22 cellular contexts compared by ENCODE assay signal in genomic region chr20:10978019-10978702, GRCh38.
A peak's percentile ranks its signal among the peaks of the same experiment; 100 is the strongest.
DNase-seq lines count a peak whose midpoint lies in the region; ATAC-seq, FAIRE-seq and TF ChIP-seq lines count a peak whose summit lies in the region.
"Had no signal": no experiment of that assay in that cellular context is flagged by ENCODE, and none has a peak within 500 bp of the region (broad histone marks: within the 10 kb centered on the region; RNA-seq: fewer than 3 reads in every experiment).

No MANE protein-coding gene starts in this region.

- no peaks in the 10 kb centered on the region for H3K9me3 Mint-ChIP-seq in nephron progenitor cell
- no peaks in the 10 kb centered on the region for H3K9me3 Mint-ChIP-seq in activated T-helper 1 cell treated with anti-CD3 and anti-CD28 coated beads, Interleukin-12 subunit alpha, Interleukin-12 subunit beta, Interleukin-2, Interleukin-4 antibody, amounts not matched to agents 30 ng/mL and 10 ng/mL and 1 ng/mL, durations not matched to agents 14 hours and 24 hours and 36 hours

- DNase-seq in NCI-H446 treated with DMSO at 0.1 percent for 48 hours (lab: John Stamatoyannopoulos, UW), result peak; percentile 30
- DNase-seq in bronchial epithelial cell (ENCODE audit: low read depth), result no peak
- DNase-seq in nephron progenitor cell, result no peak
- DNase-seq in tibial artery, result no peak
- no peak for DNase-seq in left ventricle myocardium superior
- DNase-seq in activated T-helper 1 cell treated with anti-CD3 and anti-CD28 coated beads, Interleukin-12 subunit alpha, Interleukin-12 subunit beta, Interleukin-2, Interleukin-4 antibody, amounts not matched to agents 30 ng/mL and 10 ng/mL and 1 ng/mL, durations not matched to agents 14 hours and 24 hours and 36 hours (ENCODE audit: low spot score), result no peak
- DNase-seq: Caco-2; CD4-positive, alpha-beta memory T cell; DMS 273 treated with DMSO at 0.1 percent for 48 hours; DND-41; HCEC 1CT; KBM-7; NCI-H1092; NCI-H1436; NCI-H187 treated with DMSO at 0.1 percent for 48 hours; NCI-H2107; NCI-H226; NCI-H524 treated with DMSO at 0.1 percent for 48 hours; Peyer's patch had no signal

- no peak overlapping the region for H3K4me3 Mint-ChIP-seq in nephron progenitor cell
- H3K4me3 Mint-ChIP-seq in activated T-helper 1 cell treated with anti-CD3 and anti-CD28 coated beads, Interleukin-12 subunit alpha, Interleukin-12 subunit beta, Interleukin-2, Interleukin-4 antibody, amounts not matched to agents 30 ng/mL and 10 ng/mL and 1 ng/mL, durations not matched to agents 14 hours and 24 hours and 36 hours, result no peak overlapping the region
- H3K4me3 Mint-ChIP-seq: CD4-positive, alpha-beta memory T cell had no signal

- H3K4me3 ChIP-seq in bronchial epithelial cell (ENCODE audit: low read depth, low read length), result no peak overlapping the region
- no peak overlapping the region for H3K4me3 ChIP-seq in tibial artery
- H3K4me3 ChIP-seq: BLaER1 treated with 17β-estradiol and CSF1 and Interleukin-3, amounts not matched to agents 10 nM and 100 nM; Peyer's patch had no signal

- ATAC-seq in left ventricle myocardium superior, result no peak
- no peak for ATAC-seq in activated CD4-positive, CD25-positive, alpha-beta regulatory T cell treated with anti-CD3 and anti-CD28 coated beads, Interleukin-2, amount 50 U/mL, for 24 hours

- H3K36me3 ChIP-seq in bronchial epithelial cell (ENCODE audit: control insufficient read depth, insufficient read depth, low read length) (no peaks in the 10 kb centered on the region), tibial artery (no peaks in the 10 kb centered on the region)
- H3K36me3 ChIP-seq: BLaER1 treated with 17β-estradiol and CSF1 and Interleukin-3, amounts not matched to agents 10 nM and 100 nM; Peyer's patch had no signal

- intact Hi-C loops in tibial artery (cut with DNase I; ENCODE audit: low total_unique reads), result no loop called here
- intact Hi-C loops in left ventricle myocardium superior (cut with micrococcal nuclease), result no loop called here
- intact Hi-C loops in activated T-helper 1 cell treated with anti-CD3 and anti-CD28 coated beads, Interleukin-12 subunit alpha, Interleukin-12 subunit beta, Interleukin-2, Interleukin-4 antibody, amounts not matched to agents 30 ng/mL and 10 ng/mL and 1 ng/mL, durations not matched to agents 14 hours and 24 hours and 36 hours (cut with micrococcal nuclease), result no loop called here

- no peaks in the 10 kb centered on the region for H3K9me3 ChIP-seq in tibial artery
- H3K9me3 ChIP-seq: BLaER1 treated with 17β-estradiol and CSF1 and Interleukin-3, amounts not matched to agents 10 nM and 100 nM; Caco-2; Peyer's patch had no signal

- H3K27ac Mint-ChIP-seq in nephron progenitor cell, result peak overlapping the region; percentile 96
- no peak overlapping the region for H3K27ac Mint-ChIP-seq in activated T-helper 1 cell treated with anti-CD3 and anti-CD28 coated beads, Interleukin-12 subunit alpha, Interleukin-12 subunit beta, Interleukin-2, Interleukin-4 antibody, amounts not matched to agents 30 ng/mL and 10 ng/mL and 1 ng/mL, durations not matched to agents 14 hours and 24 hours and 36 hours
- H3K27ac Mint-ChIP-seq: CD4-positive, alpha-beta memory T cell had no signal

- H3K27me3 ChIP-seq in bronchial epithelial cell (ENCODE audit: control insufficient read depth, insufficient read depth, low read length), result no peaks in the 10 kb centered on the region
- H3K27me3 ChIP-seq in tibial artery, result no peaks in the 10 kb centered on the region
- H3K27me3 ChIP-seq: BLaER1 treated with 17β-estradiol and CSF1 and Interleukin-3, amounts not matched to agents 10 nM and 100 nM; Peyer's patch had no signal

- H3K27me3 Mint-ChIP-seq in nephron progenitor cell (ENCODE audit: low read depth, poor library complexity), result no peaks in the 10 kb centered on the region
- no peaks in the 10 kb centered on the region for H3K27me3 Mint-ChIP-seq in activated T-helper 1 cell treated with anti-CD3 and anti-CD28 coated beads, Interleukin-12 subunit alpha, Interleukin-12 subunit beta, Interleukin-2, Interleukin-4 antibody, amounts not matched to agents 30 ng/mL and 10 ng/mL and 1 ng/mL, durations not matched to agents 14 hours and 24 hours and 36 hours (ENCODE audit: insufficient read depth)
- H3K27me3 Mint-ChIP-seq: CD4-positive, alpha-beta memory T cell had no signal

- peaks cover 0 to 37% (median 20%) of the 10 kb centered on the region in 4 donors for H3K4me1 ChIP-seq in tibial artery
- H3K4me1 ChIP-seq: BLaER1 treated with 17β-estradiol and CSF1 and Interleukin-3, amounts not matched to agents 10 nM and 100 nM; Peyer's patch had no signal

- no peaks in the 10 kb centered on the region for H3K36me3 Mint-ChIP-seq in nephron progenitor cell (ENCODE audit: low read depth)
- H3K36me3 Mint-ChIP-seq in activated T-helper 1 cell treated with anti-CD3 and anti-CD28 coated beads, Interleukin-12 subunit alpha, Interleukin-12 subunit beta, Interleukin-2, Interleukin-4 antibody, amounts not matched to agents 30 ng/mL and 10 ng/mL and 1 ng/mL, durations not matched to agents 14 hours and 24 hours and 36 hours (ENCODE audit: low read depth), result no peaks in the 10 kb centered on the region
- H3K36me3 Mint-ChIP-seq: CD4-positive, alpha-beta memory T cell had no signal

- peak; percentile 28 for FAIRE-seq in bronchial epithelial cell (lab: Jason Lieb, UNC)
- FAIRE-seq: GM12891 had no signal

- H3K4me1 Mint-ChIP-seq in nephron progenitor cell, result peaks cover 65% of the 10 kb centered on the region
- H3K4me1 Mint-ChIP-seq in activated T-helper 1 cell treated with anti-CD3 and anti-CD28 coated beads, Interleukin-12 subunit alpha, Interleukin-12 subunit beta, Interleukin-2, Interleukin-4 antibody, amounts not matched to agents 30 ng/mL and 10 ng/mL and 1 ng/mL, durations not matched to agents 14 hours and 24 hours and 36 hours (ENCODE audit: low read depth), result no peaks in the 10 kb centered on the region
- H3K4me1 Mint-ChIP-seq: CD4-positive, alpha-beta memory T cell had no signal

- TF ChIP-seq CTCF in bronchial epithelial cell (IDR thresholded peaks at IDR 0.05; ENCODE audit: insufficient read depth, low read length, severe bottlenecking), result no peak
- no peak for TF ChIP-seq CTCF in nephron progenitor cell (IDR thresholded peaks at IDR 0.05)
- no peak for TF ChIP-seq CTCF in tibial artery (IDR thresholded peaks at IDR 0.05)

- peak overlapping the region; percentile 26 to 38 for H3K27ac ChIP-seq in tibial artery
- H3K27ac ChIP-seq: BLaER1 treated with 17β-estradiol and CSF1 and Interleukin-3, amounts not matched to agents 10 nM and 100 nM; Peyer's patch had no signal
